Comparison of ENCODE assay signal across 25 cellular contexts in the genomic region with DNA sequence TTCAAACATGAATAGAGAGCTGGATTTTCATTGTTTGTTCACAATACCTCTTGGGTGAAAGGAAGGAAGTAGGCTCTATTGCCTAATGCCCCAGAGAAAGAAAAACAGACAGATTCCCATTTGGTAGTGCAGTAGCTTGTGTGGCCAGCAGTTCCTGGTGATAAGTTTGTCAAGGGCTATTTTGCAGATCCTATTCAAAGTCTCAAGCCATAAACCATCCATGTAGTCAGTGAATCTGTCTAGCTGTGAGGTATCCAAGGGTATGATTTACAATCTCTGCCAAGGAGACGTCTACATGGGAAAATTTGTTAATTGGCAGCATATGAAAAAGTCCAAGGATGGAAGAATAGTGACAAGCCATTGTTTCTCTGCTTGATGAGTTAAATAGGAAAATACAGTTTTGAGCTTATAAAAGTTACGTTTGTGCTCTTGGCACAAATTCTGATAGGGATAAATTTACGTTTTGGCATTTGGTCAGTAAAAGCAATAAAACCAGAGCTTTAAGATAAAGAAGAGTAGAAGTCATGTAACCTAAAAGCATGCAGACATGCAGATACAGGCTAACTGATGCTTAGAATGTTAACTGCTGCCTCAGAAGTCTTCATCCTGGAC.
"Had no signal": no experiment of that assay in that cellular context is flagged by ENCODE, and none has a peak within 500 bp of the region (broad histone marks: within the 10 kb centered on the region; RNA-seq: fewer than 3 reads in every experiment).

No MANE protein-coding gene starts in this region.

- H3K27me3 ChIP-seq: uterus had no signal

- H3K4me3 Mint-ChIP-seq: activated CD4-positive, alpha-beta memory T cell treated with anti-CD3 and anti-CD28 coated beads for 36 hours; activated T-cell treated with anti-CD3 and anti-CD28 coated beads, Interleukin-2, amount 50 U/mL, for 72 hours; brain; immature natural killer cell; naive thymus-derived CD8-positive, alpha-beta T cell; neural progenitor cell; stimulated activated naive B cell treated with anti-CD40 and anti-IgM and Interleukin-4, amounts not matched to agents 10 μg/mL and 1 μg/mL and 100 μg/mL, for 72 hours had no signal

- H3K36me3 Mint-ChIP-seq: activated CD4-positive, alpha-beta memory T cell treated with anti-CD3 and anti-CD28 coated beads for 36 hours; brain; naive thymus-derived CD8-positive, alpha-beta T cell; neural progenitor cell; stimulated activated naive B cell treated with anti-CD40 and anti-IgM and Interleukin-4, amounts not matched to agents 10 μg/mL and 1 μg/mL and 100 μg/mL, for 72 hours had no signal

- H3K36me3 ChIP-seq: heart right ventricle, lower lobe of right lung, neural progenitor cell, prostate gland, uterus had no signal

- H3K9me3 ChIP-seq: heart right ventricle, lower lobe of right lung, prostate gland, uterus had no signal

- H3K4me1 Mint-ChIP-seq: immature natural killer cell, neural progenitor cell had no signal

- H3K4me1 ChIP-seq: heart right ventricle, lower lobe of right lung, neural progenitor cell, prostate gland, uterus had no signal

- DNase-seq: activated CD4-positive, alpha-beta memory T cell treated with anti-CD3 and anti-CD28 coated beads for 36 hours; activated CD4-positive, alpha-beta T cell treated with anti-CD3 and anti-CD28 coated beads for 48 hours; activated effector memory CD4-positive, alpha-beta T cell treated with anti-CD3 and anti-CD28 coated beads, Interleukin-2, amount 50 U/mL, for 16 hours; activated naive CD4-positive, alpha-beta T cell treated with anti-CD3 and anti-CD28 coated beads, Interleukin-2, amount 50 U/mL, for 16 hours; activated T-cell treated with anti-CD3 and anti-CD28 coated beads, Interleukin-2, amount 50 U/mL, for 72 hours; aorta; central memory CD4-positive, alpha-beta T cell; dorsolateral prefrontal cortex; foreskin fibroblast; heart right ventricle; immature natural killer cell; lower lobe of right lung; naive thymus-derived CD8-positive, alpha-beta T cell; stimulated activated CD4-positive, alpha-beta T cell treated with anti-CD3 and anti-CD28 coated beads, Interleukin-2, amount 100 ng/mL, for 48 hours; stimulated activated CD8-positive, alpha-beta memory T cell treated with anti-CD3 and anti-CD28 coated beads, Interleukin-4, amount 100 ng/mL, for 48 hours; stimulated activated naive B cell treated with anti-CD40 and anti-IgM and Interleukin-4, amounts not matched to agents 10 μg/mL and 1 μg/mL and 100 μg/mL, for 72 hours; T-helper 1 cell; T1000; trophoblast cell; uterus had no signal

- H3K27me3 Mint-ChIP-seq: brain had no signal

- ATAC-seq: activated T-cell treated with anti-CD3 and anti-CD28 coated beads, Interleukin-2, amount 50 U/mL, for 72 hours; heart right ventricle; left lobe of liver; lower lobe of right lung; naive thymus-derived CD8-positive, alpha-beta T cell; stimulated activated naive B cell treated with anti-CD40 and anti-IgM and Interleukin-4, amounts not matched to agents 10 μg/mL and 1 μg/mL and 100 μg/mL, for 72 hours had no signal

- H3K4me3 ChIP-seq: dorsolateral prefrontal cortex, heart right ventricle, lower lobe of right lung, neural progenitor cell, prostate gland, uterus had no signal

- H3K27ac ChIP-seq: dorsolateral prefrontal cortex, epithelial cell of prostate, heart right ventricle, lower lobe of right lung, neural progenitor cell, prostate gland, uterus had no signal

- H3K9me3 Mint-ChIP-seq: activated CD4-positive, alpha-beta memory T cell treated with anti-CD3 and anti-CD28 coated beads for 36 hours; activated T-cell treated with anti-CD3 and anti-CD28 coated beads, Interleukin-2, amount 50 U/mL, for 72 hours; immature natural killer cell; naive thymus-derived CD8-positive, alpha-beta T cell; neural progenitor cell had no signal

- H3K27ac Mint-ChIP-seq: activated CD4-positive, alpha-beta memory T cell treated with anti-CD3 and anti-CD28 coated beads for 36 hours; activated T-cell treated with anti-CD3 and anti-CD28 coated beads, Interleukin-2, amount 50 U/mL, for 72 hours; brain; naive thymus-derived CD8-positive, alpha-beta T cell; neural progenitor cell; stimulated activated naive B cell treated with anti-CD40 and anti-IgM and Interleukin-4, amounts not matched to agents 10 μg/mL and 1 μg/mL and 100 μg/mL, for 72 hours had no signal
